ENCODE assay signal across 1 cellular context in the genomic region with DNA sequence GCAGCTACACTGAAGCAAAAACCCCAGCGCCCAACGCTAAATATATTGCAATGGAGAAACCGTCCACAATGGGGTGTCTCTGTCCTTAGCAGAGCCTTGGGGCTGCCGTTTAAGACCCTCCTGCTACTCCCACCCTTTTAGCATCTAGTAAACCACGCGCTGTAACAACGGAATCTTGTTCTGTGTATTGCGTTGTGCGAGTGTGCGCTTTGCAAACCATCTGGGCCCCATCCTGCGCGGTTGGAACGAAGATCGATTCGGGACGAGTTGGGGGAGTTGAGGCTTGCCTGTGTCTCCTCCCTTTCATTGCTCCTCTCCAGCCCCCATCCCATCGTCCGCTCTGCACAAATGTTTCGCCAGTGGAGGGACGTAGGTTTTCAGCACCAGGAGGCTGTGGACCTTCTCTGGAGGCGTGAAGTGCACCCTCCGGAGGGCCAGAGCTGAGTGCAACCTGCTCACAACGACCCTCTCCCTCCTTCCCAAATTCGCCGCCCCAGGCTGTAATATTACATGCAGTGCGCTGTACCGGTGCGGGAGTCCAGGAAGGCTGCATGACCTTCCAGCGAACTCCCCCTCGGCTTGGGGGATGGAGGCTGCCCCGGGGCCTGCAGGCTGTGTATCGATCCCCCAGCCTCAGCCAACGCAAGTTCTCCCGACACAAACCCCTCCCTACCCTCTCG.
TF ChIP-seq lines count a peak whose summit lies in the region.

No MANE protein-coding gene starts in this region.

TF ChIP-seq in GM23338, 12 proteins besides CTCF, POLR2A, EP300 and RAD21:
- TF ChIP-seq REST (IDR thresholded peaks at IDR 0.05; ENCODE audit: unreplicated experiment) (peak; percentile 71), POLR2AphosphoS5 (IDR thresholded peaks at IDR 0.05; ENCODE audit: low read depth) (no peak), EZH2phosphoT487 (IDR thresholded peaks at IDR 0.05; ENCODE audit: unreplicated experiment) (no peak), ZNF331 (CRISPR knock-in tag; IDR thresholded peaks at IDR 0.05; ENCODE audit: low read depth) (no peak), ETS1 (IDR thresholded peaks at IDR 0.05) (0 out of 2 replicates have a peak, but pooled peaks have one; percentile 34), JUNB (IDR thresholded peaks at IDR 0.05; ENCODE audit: unreplicated experiment) (no peak)
